In the genomic region with DNA sequence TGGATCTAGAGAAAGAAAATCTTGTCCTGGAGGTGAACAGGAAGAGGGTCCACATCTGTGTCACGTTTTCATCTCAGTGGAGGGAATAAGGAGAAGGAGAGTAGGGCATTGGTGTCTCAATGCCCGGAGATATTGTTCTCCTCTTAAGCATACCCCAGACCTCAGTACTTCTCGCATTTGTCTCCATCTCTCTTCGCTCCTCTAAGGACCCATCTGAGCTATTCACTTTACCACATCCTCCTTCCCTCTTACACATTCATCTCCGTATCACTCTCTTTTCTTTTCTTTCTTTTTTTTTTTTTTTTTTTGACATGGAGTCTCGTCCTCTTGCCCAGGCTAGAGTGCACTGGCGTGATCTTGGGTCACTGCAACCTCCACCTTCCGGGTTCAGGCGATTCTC, we compare ENCODE assay signal across 6 cellular contexts. TPM values are rescaled to one million over a fixed set of nuclear protein-coding genes. Genes with fewer than 3 reads are reported as not detected.
"Had no signal": no experiment of that assay in that cellular context is flagged by ENCODE, and none has a peak within 500 bp of the region (broad histone marks: within the 10 kb centered on the region; RNA-seq: fewer than 3 reads in every experiment).

No MANE protein-coding gene starts in this region.

RNA-seq across cellular contexts. Expression of a gene that starts 8.6 kb away (rescaled TPM):
- total RNA-seq: M059J, PC-3, Peyer's patch, SJSA1 had no signal
- polyA plus RNA-seq: SK-N-SH had no signal

RNA-seq across cellular contexts. Expression of a gene that starts 52.4 kb away (rescaled TPM):
- total RNA-seq: M059J, PC-3, Right ventricle myocardium superior, SJSA1 had no signal
- polyA plus RNA-seq: SK-N-SH had no signal

RNA-seq across cellular contexts. Expression of a gene that starts 55.5 kb away (rescaled TPM):
- total RNA-seq: M059J, PC-3, Peyer's patch, Right ventricle myocardium superior, SJSA1 had no signal
- polyA plus RNA-seq: SK-N-SH had no signal
